1 cellular context compared by ENCODE assay signal in the genomic region with DNA sequence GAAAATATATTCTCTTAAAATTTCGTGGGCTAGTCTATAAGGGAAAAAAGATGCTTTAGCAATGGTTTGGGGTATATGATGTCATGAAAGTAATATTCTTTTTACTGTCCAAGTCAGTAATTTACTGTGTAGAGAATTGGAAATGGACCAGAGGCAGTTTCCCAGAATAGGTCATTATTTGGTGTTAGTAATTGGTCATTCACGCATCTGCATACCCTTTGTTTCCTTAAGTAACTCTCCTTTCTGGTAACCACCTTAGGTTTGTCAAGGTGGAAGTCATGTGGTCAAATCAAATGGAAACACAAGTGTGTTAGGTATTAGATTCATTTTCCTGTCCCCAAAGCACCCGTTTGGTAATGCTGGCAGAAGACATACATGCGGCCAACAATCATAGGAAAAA.
TF ChIP-seq lines count a peak whose summit lies in the region.

No MANE protein-coding gene starts in this region.

TF ChIP-seq in HEK293, 187 proteins besides CTCF, POLR2A, EP300 and RAD21:
- TF ChIP-seq, protein P1, sequence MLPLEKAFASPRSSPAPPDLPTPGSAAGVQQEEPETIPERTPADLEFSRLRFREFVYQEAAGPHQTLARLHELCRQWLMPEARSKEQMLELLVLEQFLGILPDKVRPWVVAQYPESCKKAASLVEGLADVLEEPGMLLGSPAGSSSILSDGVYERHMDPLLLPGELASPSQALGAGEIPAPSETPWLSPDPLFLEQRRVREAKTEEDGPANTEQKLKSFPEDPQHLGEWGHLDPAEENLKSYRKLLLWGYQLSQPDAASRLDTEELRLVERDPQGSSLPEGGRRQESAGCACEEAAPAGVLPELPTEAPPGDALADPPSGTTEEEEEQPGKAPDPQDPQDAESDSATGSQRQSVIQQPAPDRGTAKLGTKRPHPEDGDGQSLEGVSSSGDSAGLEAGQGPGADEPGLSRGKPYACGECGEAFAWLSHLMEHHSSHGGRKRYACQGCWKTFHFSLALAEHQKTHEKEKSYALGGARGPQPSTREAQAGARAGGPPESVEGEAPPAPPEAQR (tag by site-specific recombination; IDR thresholded peaks at IDR 0.05), result no peak
- TF ChIP-seq, protein P2, sequence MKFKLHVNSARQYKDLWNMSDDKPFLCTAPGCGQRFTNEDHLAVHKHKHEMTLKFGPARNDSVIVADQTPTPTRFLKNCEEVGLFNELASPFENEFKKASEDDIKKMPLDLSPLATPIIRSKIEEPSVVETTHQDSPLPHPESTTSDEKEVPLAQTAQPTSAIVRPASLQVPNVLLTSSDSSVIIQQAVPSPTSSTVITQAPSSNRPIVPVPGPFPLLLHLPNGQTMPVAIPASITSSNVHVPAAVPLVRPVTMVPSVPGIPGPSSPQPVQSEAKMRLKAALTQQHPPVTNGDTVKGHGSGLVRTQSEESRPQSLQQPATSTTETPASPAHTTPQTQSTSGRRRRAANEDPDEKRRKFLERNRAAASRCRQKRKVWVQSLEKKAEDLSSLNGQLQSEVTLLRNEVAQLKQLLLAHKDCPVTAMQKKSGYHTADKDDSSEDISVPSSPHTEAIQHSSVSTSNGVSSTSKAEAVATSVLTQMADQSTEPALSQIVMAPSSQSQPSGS (tag by site-specific recombination; IDR thresholded peaks at IDR 0.05; ENCODE audit: low read depth), result 0 out of 2 replicates have a peak, but pooled peaks have one; percentile 9
